28 cellular contexts compared by ENCODE assay signal in genomic region chr15:42198516-42198915, GRCh38. TPM values are rescaled to one million over a fixed set of nuclear protein-coding genes. Genes with fewer than 3 reads are reported as not detected.
DNase-seq lines count a peak whose midpoint lies in the region; ATAC-seq, FAIRE-seq and TF ChIP-seq lines count a peak whose summit lies in the region.
"Had no signal": no experiment of that assay in that cellular context is flagged by ENCODE, and none has a peak within 500 bp of the region (broad histone marks: within the 10 kb centered on the region; RNA-seq: fewer than 3 reads in every experiment).

No MANE protein-coding gene starts in this region.

- H3K27me3 Mint-ChIP-seq in HFFc6 (ENCODE audit: insufficient read depth): no peaks in the 10 kb centered on the region
- H3K27me3 Mint-ChIP-seq: CD4-positive, alpha-beta memory T cell; CD4-positive, CD25-positive, alpha-beta regulatory T cell had no signal

- H3K4me3 ChIP-seq in adipocyte (ENCODE audit: low read length) (no peak overlapping the region), K562 (no peak overlapping the region)
- H3K4me3 ChIP-seq: BLaER1 had no signal

- no peak for ATAC-seq in K562
- ATAC-seq in HG02678 (IDR thresholded peaks at IDR 0.05; ENCODE audit: unreplicated experiment): no peak

- H3K9me3 ChIP-seq in adipocyte (ENCODE audit: control insufficient read depth, low read length): no peaks in the 10 kb centered on the region
- H3K9me3 ChIP-seq in K562 (replicated peaks; ENCODE audit: control insufficient read depth, insufficient read depth, low read depth, low read length): no peaks in the 10 kb centered on the region
- H3K9me3 ChIP-seq: BE2C had no signal

- H3K4me2 ChIP-seq in K562 (ENCODE audit: insufficient read depth, low read length): no peak overlapping the region
- H3K4me2 ChIP-seq: BLaER1 had no signal

- POLR2A ChIA-PET in K562 (lab: Yijun Ruan, JAX): interaction anchor here (1.2 kb wide), 2 partner anchors 10 to 11 kb away, joined by 3 to 6 read pairs; partner anchors contain the start of gene VPS39

- intact Hi-C loops in K562 (cut with micrococcal nuclease): no loop called here

- H3K4me1 Mint-ChIP-seq in HFFc6 (ENCODE audit: low read depth): peaks cover 47% of the 10 kb centered on the region

- H3K36me3 Mint-ChIP-seq in HFFc6 (ENCODE audit: low read depth): peaks cover 18% of the 10 kb centered on the region

- H4K20me1 ChIP-seq in K562 (replicated peaks; ENCODE audit: control insufficient read depth, insufficient read depth, low read length): no peaks in the 10 kb centered on the region

- in situ Hi-C loops in K562 (cut with MboI): no loop called here

- peak overlapping the region; percentile 81; the same call in 1 of the 2 replicates for H3K27ac Mint-ChIP-seq in HFFc6

- no peaks in the 10 kb centered on the region for H3K79me2 ChIP-seq in K562 (ENCODE audit: control insufficient read depth, insufficient read depth, low read length)

- TF ChIP-seq RAD21 in K562 (CRISPR knock-in tag; conservative IDR thresholded peaks at IDR 0.05 in 1 of 2, IDR thresholded peaks at IDR 0.05 in 1 of 2): no peak

- no peak for FAIRE-seq in K562 (lab: Jason Lieb, UNC)
- FAIRE-seq: A204.1, GM12891, GM19239 had no signal

- peak overlapping the region; percentile 62; the same call in 1 of the 2 replicates for H3K4me3 Mint-ChIP-seq in HFFc6
- H3K4me3 Mint-ChIP-seq: CD14-positive monocyte; CD4-positive, alpha-beta memory T cell; CD4-positive, CD25-positive, alpha-beta regulatory T cell; CD8-positive, alpha-beta memory T cell had no signal

- no peak for TF ChIP-seq EP300 in K562 (IDR thresholded peaks at IDR 0.05; ENCODE audit: low read length)

- WGBS in K562 (ENCODE audit: insufficient coverage, low coverage, missing lambda C conversion rate): 83% methylated on average over 1 of the region's 1 CpG

- no peak for TF ChIP-seq POLR2A in K562 (conservative IDR thresholded peaks at IDR 0.05)

- H3K27me3 ChIP-seq in adipocyte (replicated peaks; ENCODE audit: control insufficient read depth, insufficient read depth, low read length): no peaks in the 10 kb centered on the region
- no peaks in the 10 kb centered on the region for H3K27me3 ChIP-seq in K562 (ENCODE audit: control insufficient read depth in 2 of 2, insufficient read depth in 2 of 2, low read length in 2 of 2)
- H3K27me3 ChIP-seq: BE2C, BLaER1 had no signal

- TF ChIP-seq CTCF in HFFc6 (IDR thresholded peaks at IDR 0.05) (no peak), K562 (IDR thresholded peaks at IDR 0.05 in 2 of 3, conservative IDR thresholded peaks at IDR 0.05 in 1 of 3; ENCODE audit: insufficient read depth in 2 of 3, low read depth in 1 of 3, low read length in 3 of 3) (no peak)

- no peaks in the 10 kb centered on the region for H3K9me1 ChIP-seq in K562 (ENCODE audit: control insufficient read depth, insufficient read depth, low read length)

- DNase-seq in HFFc6 (no peak), adipocyte (ENCODE audit: low read depth) (peak; percentile 6), K562 (ENCODE audit: extremely low read depth in 1 of 4, low spot score in 3 of 4) (no peak), SIG-M5 (lab: John Stamatoyannopoulos, UW) (no peak)
- DNase-seq: 8988T; ACHN; BE2C; C1 segment of cervical spinal cord; CD4-positive, alpha-beta memory T cell; CD4-positive, CD25-positive, alpha-beta regulatory T cell; CD8-positive, alpha-beta memory T cell; COR-L47; DMS 273 treated with DMSO at 0.1 percent for 48 hours; DMS153; DMS53; DMS79; DND-41; GDM1 had no signal

- H3K27ac ChIP-seq in K562 (ENCODE audit: extremely low read depth, low read depth, low read length): no peak overlapping the region
- H3K27ac ChIP-seq: BLaER1 had no signal

- no peak overlapping the region for H2AFZ ChIP-seq in K562 (ENCODE audit: low read depth, low read length)

- no peaks in the 10 kb centered on the region for H3K9me3 Mint-ChIP-seq in HFFc6
- H3K9me3 Mint-ChIP-seq: CD4-positive, alpha-beta memory T cell; CD4-positive, CD25-positive, alpha-beta regulatory T cell; CD8-positive, alpha-beta memory T cell had no signal

- H3K36me3 ChIP-seq in adipocyte (ENCODE audit: control insufficient read depth, insufficient read depth, low read length, severe bottlenecking) (peaks cover 22% of the 10 kb centered on the region), K562 (ENCODE audit: control insufficient read depth, insufficient read depth, low read length) (peaks cover 4% of the 10 kb centered on the region; the same call in 1 of the 3 replicates)

- CTCF ChIA-PET in K562 (lab: Yijun Ruan, JAX; ENCODE audit: low intra/inter-chr PET ratio): no interaction called here

- H3K9ac ChIP-seq in adipocyte (ENCODE audit: low read length): no peak overlapping the region
- H3K9ac ChIP-seq in K562 (ENCODE audit: insufficient read depth in 1 of 2, low read depth in 2 of 2, low read length in 2 of 2): no peak overlapping the region
- H3K9ac ChIP-seq: BLaER1 had no signal

- H3K4me1 ChIP-seq in adipocyte (ENCODE audit: control insufficient read depth, insufficient read depth, low read length): peaks cover 31% of the 10 kb centered on the region
- H3K4me1 ChIP-seq in K562 (replicated peaks in 1 of 2; ENCODE audit: control insufficient read depth in 2 of 2, insufficient read depth in 2 of 2, low read length in 2 of 2): no peaks in the 10 kb centered on the region
- H3K4me1 ChIP-seq: BE2C, BLaER1 had no signal

- BruUV-seq in K562 (replicated peaks; lab: Mats Ljungman, UMichigan): no TSS peak

TF ChIP-seq in K562, 482 proteins besides CTCF, POLR2A, EP300 and RAD21 (continues in another document):
- no peak for TF ChIP-seq TRIM28 (IDR thresholded peaks at IDR 0.05)
- TF ChIP-seq ZNF24 (IDR thresholded peaks at IDR 0.05): no peak

RNA-seq across cellular contexts. Expression of gene VPS39, which starts 9.6 kb away (rescaled TPM):
- 10 to 100 TPM; 51.1 to 58.5 (median 52.8) TPM for total RNA-seq in HFFc6 (2021; fragmentation: NEBNext Ultra II Directional; extraction: Animal tissue kit (Norgen Biotek cat#: 25700))
- total RNA-seq in K562 (2011; cell fraction: chromatin; rRNA removed; ENCODE audit: low replicate concordance): 134 and 179 TPM in 2 replicates
- 68.2 and 73.7 TPM in 2 replicates for total RNA-seq in K562 (2011; cell fraction: nucleolus; rRNA removed)
- total RNA-seq in K562 (2011; cell fraction: nucleoplasm; rRNA removed): 95.3 and 116 TPM in 2 replicates
- total RNA-seq in K562 (2014; rRNA removed) (16.8 and 17.1 TPM in 2 replicates), K562 (2014; rRNA removed; fragmentation: Illumina TruSeq; extraction: Trizol) (20.0 and 21.5 TPM in 2 replicates), K562 (2015; rRNA removed; fragmentation: Illumina TruSeq; extraction: Trizol) (21.6 and 23.1 TPM in 2 replicates), K562 (2021) (31.9 and 37.3 TPM in 2 replicates)
- polyA plus RNA-seq in K562 (2011; rRNA removed) (34.4 and 37.5 TPM in 2 replicates), K562 (2014; fragmentation: Illumina TruSeq; extraction: Trizol) (27.8 and 28.7 TPM in 2 replicates), K562 (2014; fragmentation: Nextera tagmentation; extraction: Ambion mirVana) (1 to 10 TPM; 3.2 to 8.0 TPM), K562 (2014; rRNA removed) (21.8 and 28.2 TPM in 2 replicates)
- 25.0 and 28.8 TPM in 2 replicates for polyA plus RNA-seq in K562 (2011; cell fraction: cytosol; rRNA removed)
- polyA plus RNA-seq in K562 (2011; cell fraction: nucleus; rRNA removed): 120 and 133 TPM in 2 replicates
- 20.8 and 33.3 TPM in 2 replicates for polyA plus RNA-seq in K562 (2012)
- polyA minus RNA-seq in K562 (2011; rRNA and poly(A)+ RNA removed): 41.2 and 41.5 TPM in 2 replicates
- 17.1 and 19.3 TPM in 2 replicates for polyA minus RNA-seq in K562 (2011; cell fraction: cytosol; rRNA and poly(A)+ RNA removed)
- 60.0 and 66.3 TPM in 2 replicates for polyA minus RNA-seq in K562 (2011; cell fraction: nucleus; rRNA and poly(A)+ RNA removed)

RNA-seq across cellular contexts. Expression of gene PLA2G4F, which starts 42.1 kb away (rescaled TPM):
- not detected for total RNA-seq in HFFc6 (2021; fragmentation: NEBNext Ultra II Directional; extraction: Animal tissue kit (Norgen Biotek cat#: 25700))
- not detected in 2 replicates for total RNA-seq in K562 (2011; cell fraction: chromatin; rRNA removed; ENCODE audit: low replicate concordance)
- not detected in 2 replicates for total RNA-seq in K562 (2011; cell fraction: nucleolus; rRNA removed)
- total RNA-seq in K562 (2011; cell fraction: nucleoplasm; rRNA removed): not detected in 2 replicates
- total RNA-seq in K562 (2014; rRNA removed): not detected in 2 replicates
- not detected in 2 replicates for total RNA-seq in K562 (2014; rRNA removed; fragmentation: Illumina TruSeq; extraction: Trizol)
- not detected in 2 replicates for total RNA-seq in K562 (2015; rRNA removed; fragmentation: Illumina TruSeq; extraction: Trizol)
- total RNA-seq in K562 (2021): 0.02 TPM in 1 of 2 replicates, not detected in the other
- polyA plus RNA-seq in K562 (2011; rRNA removed): not detected in 2 replicates
- not detected in 2 replicates for polyA plus RNA-seq in K562 (2011; cell fraction: cytosol; rRNA removed)
- not detected in 2 replicates for polyA plus RNA-seq in K562 (2011; cell fraction: nucleus; rRNA removed)
- not detected in 2 replicates for polyA plus RNA-seq in K562 (2012)
- not detected in 2 replicates for polyA plus RNA-seq in K562 (2014; fragmentation: Illumina TruSeq; extraction: Trizol)
- not detected for polyA plus RNA-seq in K562 (2014; fragmentation: Nextera tagmentation; extraction: Ambion mirVana)
- not detected in 2 replicates for polyA plus RNA-seq in K562 (2014; rRNA removed)
- not detected in 2 replicates for polyA minus RNA-seq in K562 (2011; rRNA and poly(A)+ RNA removed)
- not detected in 2 replicates for polyA minus RNA-seq in K562 (2011; cell fraction: cytosol; rRNA and poly(A)+ RNA removed)
- not detected in 2 replicates for polyA minus RNA-seq in K562 (2011; cell fraction: nucleus; rRNA and poly(A)+ RNA removed)
- total RNA-seq: A673; CD4-positive, alpha-beta memory T cell; CD4-positive, CD25-positive, alpha-beta regulatory T cell; CD8-positive, alpha-beta memory T cell; Daoy; G401 had no signal
- polyA plus RNA-seq: AG04450; CD14-positive monocyte; CD4-positive, alpha-beta memory T cell; CD4-positive, CD25-positive, alpha-beta regulatory T cell; CD8-positive, alpha-beta memory T cell had no signal
